ENCODE assay signal across 8 cellular contexts in the genomic region with DNA sequence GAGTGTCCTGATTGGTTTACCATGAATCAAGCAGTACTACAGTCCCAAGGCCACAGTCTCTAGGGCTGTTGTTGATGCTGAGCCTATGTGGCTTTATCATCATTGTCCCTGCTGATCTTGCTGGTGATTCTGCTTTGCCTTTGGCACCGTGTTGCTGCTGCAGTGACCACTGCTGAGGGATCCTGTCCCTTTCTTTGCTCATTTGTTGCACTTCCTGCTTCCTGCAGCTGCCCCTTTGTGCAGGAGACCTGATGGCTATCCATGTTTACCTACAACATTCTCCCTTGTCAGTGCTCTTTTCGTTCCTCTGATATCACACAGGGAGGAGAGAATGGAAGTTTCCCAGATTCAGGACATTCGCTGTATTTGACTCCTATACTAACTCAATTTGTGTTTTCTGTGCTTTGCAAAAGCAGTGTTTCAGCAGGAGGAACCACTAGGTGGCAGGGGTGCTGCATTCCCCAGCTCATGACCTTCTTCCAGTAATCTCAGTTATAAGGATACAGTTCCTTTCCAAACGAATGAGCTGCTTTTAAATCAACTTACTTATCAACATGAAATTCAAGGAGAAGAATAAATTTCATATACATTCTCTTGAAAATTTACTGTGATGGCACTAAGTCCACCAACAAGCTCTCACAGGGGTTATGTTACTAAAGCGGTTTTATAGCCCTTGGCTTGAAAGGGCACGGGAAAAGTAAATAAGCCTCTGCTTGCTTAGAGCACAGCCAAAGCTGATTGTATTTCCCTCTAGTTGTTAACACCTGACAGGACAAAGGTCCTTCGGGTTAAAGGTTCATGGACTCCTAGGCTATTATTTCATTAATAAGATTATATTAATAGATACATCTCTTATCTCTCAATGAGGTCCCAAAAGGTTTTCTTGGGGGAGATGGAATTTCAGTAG. TPM values are rescaled to one million over a fixed set of nuclear protein-coding genes. Genes with fewer than 3 reads are reported as not detected.
A peak's percentile ranks its signal among the peaks of the same experiment; 100 is the strongest.
DNase-seq lines count a peak whose midpoint lies in the region; TF ChIP-seq lines count a peak whose summit lies in the region.

No MANE protein-coding gene starts in this region.

- intact Hi-C loops in ovary (cut with DNase I) (loop anchor here in 3 of 4 donors (10.0 kb wide), 2 partner anchors 72 to 92 kb away; no protein-coding TSS in a partner anchor), uterus (cut with DNase I; ENCODE audit: low total_unique reads) (loop anchor here (10.0 kb wide), 1 partner anchor 72 kb away; no protein-coding TSS in a partner anchor)

- no peaks in the 10 kb centered on the region for H3K9me3 ChIP-seq in ovary
- no peaks in the 10 kb centered on the region for H3K9me3 ChIP-seq in uterus

- CTCF ChIA-PET in activated naive CD4-positive, alpha-beta T cell treated with anti-CD3 and anti-CD28 coated beads, Interleukin-2, amount 10 ng/mL, durations not matched to agents 7 days and 5 days (lab: Charles Lee): interaction anchor here (0.9 to 3.8 kb wide), 23 partner anchors 10 to 578 kb away, joined by 3 to 38 read pairs (median 4); partner anchors contain the start of gene THUMPD3

- WGBS in ovary, 3 donors: 16 to 19% (median 19%) methylated on average over 7 of the region's 7 CpGs

- no peak overlapping the region for H3K27ac Mint-ChIP-seq in activated naive CD4-positive, alpha-beta T cell treated with anti-CD3 and anti-CD28 coated beads, Interleukin-2, amount 10 ng/mL, durations not matched to agents 7 days and 5 days

- no peaks in the 10 kb centered on the region for H3K9me3 Mint-ChIP-seq in activated naive CD4-positive, alpha-beta T cell treated with anti-CD3 and anti-CD28 coated beads, Interleukin-2, amount 10 ng/mL, durations not matched to agents 7 days and 5 days

- H3K4me1 ChIP-seq in ovary (ENCODE audit: insufficient read depth) (no peaks in the 10 kb centered on the region), uterus (no peaks in the 10 kb centered on the region)

- TF ChIP-seq EP300 in ovary (IDR thresholded peaks at IDR 0.05): no peak

- H3K36me3 Mint-ChIP-seq in activated naive CD4-positive, alpha-beta T cell treated with anti-CD3 and anti-CD28 coated beads, Interleukin-2, amount 10 ng/mL, durations not matched to agents 7 days and 5 days: no peaks in the 10 kb centered on the region

- H3K27me3 Mint-ChIP-seq in activated naive CD4-positive, alpha-beta T cell treated with anti-CD3 and anti-CD28 coated beads, Interleukin-2, amount 10 ng/mL, durations not matched to agents 7 days and 5 days: no peaks in the 10 kb centered on the region

- H3K4me3 ChIP-seq in ovary: no peak overlapping the region
- H3K4me3 ChIP-seq in uterus: no peak overlapping the region

- no peaks in the 10 kb centered on the region for H3K36me3 ChIP-seq in ovary
- no peaks in the 10 kb centered on the region for H3K36me3 ChIP-seq in uterus

- H3K4me1 Mint-ChIP-seq in activated naive CD4-positive, alpha-beta T cell treated with anti-CD3 and anti-CD28 coated beads, Interleukin-2, amount 10 ng/mL, durations not matched to agents 7 days and 5 days: peaks cover 15% of the 10 kb centered on the region

- peak; percentile 19 to 55 for DNase-seq in NCI-H524 (lab: John Stamatoyannopoulos, UW)
- DNase-seq in NCI-H524 treated with DMSO at 0.1 percent for 48 hours (lab: John Stamatoyannopoulos, UW): no peak
- peak; percentile 76 for DNase-seq in HuH-7 (ENCODE audit: low spot score)
- DNase-seq in SHP77 (lab: John Stamatoyannopoulos, UW): peak; percentile 53 to 65
- DNase-seq in activated naive CD4-positive, alpha-beta T cell treated with anti-CD3 and anti-CD28 coated beads, Interleukin-2, amount 10 ng/mL, durations not matched to agents 7 days and 5 days: peak; percentile 74
- DNase-seq in glomerular visceral epithelial cell (ENCODE audit: extremely low spot score): peak; percentile 67
- peak; percentile 60 to 77 (median 74) for DNase-seq in ovary
- peak; percentile 69 to 72 for DNase-seq in uterus

- peak; percentile 68 to 81 (median 75) for TF ChIP-seq CTCF in ovary (IDR thresholded peaks at IDR 0.05)
- peak; percentile 79 to 88 (median 82) for TF ChIP-seq CTCF in uterus (IDR thresholded peaks at IDR 0.05)

- H3K27ac ChIP-seq in ovary (no peak overlapping the region), uterus (no peak overlapping the region)

- H3K27me3 ChIP-seq in ovary (no peaks in the 10 kb centered on the region), uterus (no peaks in the 10 kb centered on the region)

- H3K4me3 Mint-ChIP-seq in activated naive CD4-positive, alpha-beta T cell treated with anti-CD3 and anti-CD28 coated beads, Interleukin-2, amount 10 ng/mL, durations not matched to agents 7 days and 5 days: no peak overlapping the region

- no peak for TF ChIP-seq POLR2A in ovary (IDR thresholded peaks at IDR 0.05)
- TF ChIP-seq POLR2A in uterus (IDR thresholded peaks at IDR 0.05): no peak

RNA-seq across cellular contexts. Expression of gene THUMPD3, which starts 9.7 kb away (rescaled TPM):
- 10 to 100 TPM; 11.9 to 35.1 (median 27.8) TPM for total RNA-seq in ovary
- 10 to 100 TPM; 18.3 to 25.9 TPM for polyA plus RNA-seq in ovary
- total RNA-seq in uterus: 10 to 100 TPM; 13.3 to 48.9 (median 25.0) TPM

RNA-seq across cellular contexts. Expression of gene SETD5, which starts 44.2 kb away (rescaled TPM):
- 100 to 1,000 TPM in 3 of 7 donors, 10 to 100 TPM in 4; 74.6 to 140 (median 98.2) TPM for total RNA-seq in ovary
- polyA plus RNA-seq in ovary: 10 to 100 TPM; 30.8 to 71.8 TPM
- total RNA-seq in uterus: 100 to 1,000 TPM in 1 of 4 donors, 10 to 100 TPM in 3; 57.9 to 198 (median 94.2) TPM
